35 cellular contexts compared by ENCODE assay signal in the genomic region with DNA sequence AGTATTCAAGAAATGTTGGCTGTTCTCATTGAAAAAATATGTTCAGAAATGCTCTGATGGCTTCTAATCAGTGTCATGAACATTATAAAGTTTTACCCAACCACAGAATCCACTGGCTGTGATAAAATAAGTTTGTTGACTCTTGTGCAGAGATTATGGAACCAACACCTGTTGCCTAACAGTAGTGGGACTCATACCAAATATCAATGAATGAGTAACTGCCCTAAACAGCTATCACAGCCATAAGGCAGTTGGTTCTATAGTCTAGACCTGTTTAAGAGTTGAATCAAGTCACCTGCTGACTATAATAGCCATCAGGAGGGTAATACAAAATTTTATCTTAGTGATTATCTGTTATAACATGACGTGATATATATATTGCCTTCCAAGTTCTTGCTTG.
"Had no signal": no experiment of that assay in that cellular context is flagged by ENCODE, and none has a peak within 500 bp of the region (broad histone marks: within the 10 kb centered on the region; RNA-seq: fewer than 3 reads in every experiment).

No MANE protein-coding gene starts in this region.

- H3K4me3 ChIP-seq: MG63, PC-9 had no signal

- H3K4me1 Mint-ChIP-seq: activated CD4-positive, alpha-beta memory T cell treated with anti-CD3 and anti-CD28 coated beads, Interleukin-2, amount 10 ng/mL, durations not matched to agents 7 days and 5 days; activated CD8-positive, alpha-beta memory T cell treated with anti-CD3 and anti-CD28 coated beads, Interleukin-2, amount 10 ng/mL, durations not matched to agents 7 days and 5 days; activated naive CD4-positive, alpha-beta T cell treated with anti-CD3 and anti-CD28 coated beads, Interleukin-2, amount 10 ng/mL, durations not matched to agents 7 days and 5 days; activated naive CD8-positive, alpha-beta T cell treated with anti-CD3 and anti-CD28 coated beads, Interleukin-2, amount 50 U/mL, for 24 hours; brain; T-cell; T-helper 17 cell had no signal

- H3K27ac Mint-ChIP-seq: activated CD4-positive, alpha-beta memory T cell treated with anti-CD3 and anti-CD28 coated beads, Interleukin-2, amount 10 ng/mL, durations not matched to agents 7 days and 5 days; activated CD8-positive, alpha-beta memory T cell treated with anti-CD3 and anti-CD28 coated beads, Interleukin-2, amount 10 ng/mL, durations not matched to agents 7 days and 5 days; activated naive CD4-positive, alpha-beta T cell treated with anti-CD3 and anti-CD28 coated beads, Interleukin-2, amount 10 ng/mL, durations not matched to agents 7 days and 5 days; activated naive CD8-positive, alpha-beta T cell; activated naive CD8-positive, alpha-beta T cell treated with anti-CD3 and anti-CD28 coated beads, Interleukin-2, amount 50 U/mL, for 24 hours; brain; T-cell; T-helper 17 cell had no signal

- H3K4me3 Mint-ChIP-seq: activated CD4-positive, alpha-beta memory T cell treated with anti-CD3 and anti-CD28 coated beads, Interleukin-2, amount 10 ng/mL, durations not matched to agents 7 days and 5 days; activated CD8-positive, alpha-beta memory T cell treated with anti-CD3 and anti-CD28 coated beads, Interleukin-2, amount 10 ng/mL, durations not matched to agents 7 days and 5 days; activated naive CD4-positive, alpha-beta T cell treated with anti-CD3 and anti-CD28 coated beads, Interleukin-2, amount 10 ng/mL, durations not matched to agents 7 days and 5 days; activated naive CD8-positive, alpha-beta T cell; activated naive CD8-positive, alpha-beta T cell treated with anti-CD3 and anti-CD28 coated beads, Interleukin-2, amount 50 U/mL, for 24 hours; brain; T-cell; T-helper 17 cell had no signal

- H3K27ac ChIP-seq: PC-9, RWPE1, WERI-Rb-1 had no signal

- H3K27me3 ChIP-seq: MG63 had no signal

- H3K27me3 Mint-ChIP-seq: activated CD4-positive, alpha-beta memory T cell treated with anti-CD3 and anti-CD28 coated beads, Interleukin-2, amount 10 ng/mL, durations not matched to agents 7 days and 5 days; activated CD8-positive, alpha-beta memory T cell treated with anti-CD3 and anti-CD28 coated beads, Interleukin-2, amount 10 ng/mL, durations not matched to agents 7 days and 5 days; activated naive CD4-positive, alpha-beta T cell treated with anti-CD3 and anti-CD28 coated beads, Interleukin-2, amount 10 ng/mL, durations not matched to agents 7 days and 5 days; activated naive CD8-positive, alpha-beta T cell; activated naive CD8-positive, alpha-beta T cell treated with anti-CD3 and anti-CD28 coated beads, Interleukin-2, amount 50 U/mL, for 24 hours; brain; T-cell; T-helper 17 cell had no signal

- H3K9me3 Mint-ChIP-seq: activated naive CD4-positive, alpha-beta T cell treated with anti-CD3 and anti-CD28 coated beads, Interleukin-2, amount 10 ng/mL, durations not matched to agents 7 days and 5 days; activated naive CD8-positive, alpha-beta T cell treated with anti-CD3 and anti-CD28 coated beads, Interleukin-2, amount 50 U/mL, for 24 hours; brain; T-cell had no signal

- H3K36me3 ChIP-seq: MG63, WERI-Rb-1 had no signal

- DNase-seq: activated CD4-positive, alpha-beta memory T cell treated with anti-CD3 and anti-CD28 coated beads, Interleukin-2, amount 10 ng/mL, durations not matched to agents 7 days and 5 days; activated CD4-positive, alpha-beta T cell treated with anti-CD3 and anti-CD28 coated beads for 1 hour; activated CD4-positive, alpha-beta T cell treated with anti-CD3 and anti-CD28 coated beads for 48 hours; activated CD4-positive, CD25-positive, alpha-beta regulatory T cell; activated CD8-positive, alpha-beta memory T cell treated with anti-CD3 and anti-CD28 coated beads for 24 hours; activated CD8-positive, alpha-beta memory T cell treated with anti-CD3 and anti-CD28 coated beads, Interleukin-2, amount 10 ng/mL, durations not matched to agents 7 days and 5 days; activated CD8-positive, alpha-beta memory T cell treated with anti-CD3 and anti-CD28 coated beads, Interleukin-2, amount 50 U/mL, for 48 hours; activated effector memory CD4-positive, alpha-beta T cell treated with Interleukin-2 at 50 U/mL for 16 hours; activated naive CD4-positive, alpha-beta T cell treated with anti-CD3 and anti-CD28 coated beads, Interleukin-2, amount 10 ng/mL, durations not matched to agents 7 days and 5 days; activated naive CD8-positive, alpha-beta T cell treated with anti-CD3 and anti-CD28 coated beads, Interleukin-2, amount 50 U/mL, for 24 hours; activated T-cell treated with anti-CD3 and anti-CD28 coated beads, Interleukin-2, amount 50 U/mL, for 48 hours; anterior cingulate cortex; central memory CD4-positive, alpha-beta T cell; Kasumi-1; MG63; NCI-H1048; NCI-H1105 treated with DMSO at 0.1 percent for 48 hours; NCI-H1436; NCI-H1694; NCI-H1930; NCI-H2081 treated with DMSO at 0.1 percent for 48 hours; NCI-H510A; NCI-H526; NCI-H748 treated with DMSO at 0.1 percent for 48 hours; NK-92 treated with Interleukin-12 subunit alpha and Interleukin-12 subunit beta, amount 100 ng/mL, for 24 hours; PC-9; SIG-M5; T-cell; T-helper 17 cell; WERI-Rb-1 had no signal

- ATAC-seq: activated CD8-positive, alpha-beta memory T cell treated with anti-CD3 and anti-CD28 coated beads, Interleukin-2, amount 10 ng/mL, durations not matched to agents 7 days and 5 days; activated naive CD8-positive, alpha-beta T cell treated with anti-CD3 and anti-CD28 coated beads, Interleukin-2, amount 50 U/mL, for 24 hours; Right ventricle myocardium inferior; SK-N-SH treated with all-trans-retinoic acid at 6 μM for 48 hours; T-cell; T-helper 17 cell had no signal

- H3K9me3 ChIP-seq: MG63 had no signal
